In genomic region chr12:83313827-83314226, GRCh38 we compare ENCODE assay signal across 8 cellular contexts.
"Had no signal": no experiment of that assay in that cellular context is flagged by ENCODE, and none has a peak within 500 bp of the region (broad histone marks: within the 10 kb centered on the region; RNA-seq: fewer than 3 reads in every experiment).

No MANE protein-coding gene starts in this region.

- ATAC-seq: GM23338 had no signal

- H3K9me3 Mint-ChIP-seq: GM23338 had no signal

- H3K4me2 ChIP-seq: GM23338 had no signal

- DNase-seq: H9, HCEC 1CT, IMR-90, KBM-7 had no signal

- FAIRE-seq: H1, H54, HTR-8/SVneo had no signal

- H3K27ac Mint-ChIP-seq: GM23338 had no signal

- H3K4me3 Mint-ChIP-seq: GM23338, H9 had no signal

- H3K4me3 ChIP-seq: GM23338 had no signal

- H3K4me1 Mint-ChIP-seq: GM23338, H9 had no signal

- H2AFZ ChIP-seq: GM23338 had no signal
